Comparison of ENCODE assay signal across 16 cellular contexts in genomic region chr14:40599726-40600125, GRCh38.
DNase-seq lines count a peak whose midpoint lies in the region; ATAC-seq and TF ChIP-seq lines count a peak whose summit lies in the region.
"Had no signal": no experiment of that assay in that cellular context is flagged by ENCODE, and none has a peak within 500 bp of the region (broad histone marks: within the 10 kb centered on the region; RNA-seq: fewer than 3 reads in every experiment).

No MANE protein-coding gene starts in this region.

- POLR2A ChIA-PET in PC-3 (lab: Charles Lee; ENCODE audit: unreplicated experiment), result interaction anchor here (0.7 kb wide), 1 partner anchor 45 kb away, joined by 3 read pairs; no protein-coding TSS in a partner anchor

- DNase-seq in Daoy (ENCODE audit: low read depth) (peak; percentile 12), PC-3 (peak; percentile 34), epithelial cell of proximal tubule (ENCODE audit: low read depth) (peak; percentile 16), HT-29 (ENCODE audit: low spot score) (no peak), superior temporal gyrus (ENCODE audit: extremely low spot score) (no peak)
- DNase-seq: COR-L47, DMS153, KBM-7, NCI-H1092, NCI-H345, NCI-H526 treated with DMSO at 0.1 percent for 48 hours, SHP77 treated with DMSO at 0.1 percent for 48 hours had no signal

- no peaks in the 10 kb centered on the region for H3F3A ChIP-seq in PC-3 (ENCODE audit: low read length, unreplicated experiment)

- H4K20me1 ChIP-seq in PC-3 (ENCODE audit: low read length), result no peaks in the 10 kb centered on the region

- BruUV-seq in PC-3 (replicated peaks; lab: Mats Ljungman, UMichigan), result no TSS peak

- 0 out of 2 replicates have a peak, but pooled peaks cover 7% of the 10 kb centered on the region for H3K27me3 ChIP-seq in PC-3 (ENCODE audit: low read length)
- no peaks in the 10 kb centered on the region for H3K27me3 ChIP-seq in neuron (ENCODE audit: insufficient read depth, low read length)

- no peak overlapping the region for H3K4me2 ChIP-seq in PC-3 (ENCODE audit: low read length)
- H3K4me2 ChIP-seq: A549 had no signal

- H3K4me3 ChIP-seq in PC-3 (ENCODE audit: low read length) (no peak overlapping the region), epithelial cell of proximal tubule (ENCODE audit: low read depth, low read length) (no peak overlapping the region), neuron (ENCODE audit: low read length) (no peak overlapping the region)
- H3K4me3 ChIP-seq: A549 had no signal

- intact Hi-C loops in PC-3 (cut with micrococcal nuclease), result no loop called here

- H3K4me1 ChIP-seq in PC-3 (ENCODE audit: insufficient read depth, low read length), result no peaks in the 10 kb centered on the region
- peaks cover 4% of the 10 kb centered on the region for H3K4me1 ChIP-seq in neuron (ENCODE audit: insufficient read depth, low read length)
- H3K4me1 ChIP-seq: A549 had no signal

- H3K79me2 ChIP-seq in PC-3 (ENCODE audit: low read length), result no peaks in the 10 kb centered on the region

- H3K9me2 ChIP-seq in PC-3 (replicated peaks; ENCODE audit: low read length), result no peaks in the 10 kb centered on the region

- H3K36me3 ChIP-seq in PC-3 (ENCODE audit: low read depth, low read length) (no peaks in the 10 kb centered on the region), neuron (ENCODE audit: insufficient read depth, low read length) (no peaks in the 10 kb centered on the region)

- no peak overlapping the region for H3K9ac ChIP-seq in PC-3 (ENCODE audit: low read length)

- H2AFZ ChIP-seq in PC-3 (ENCODE audit: low read length) (no peak overlapping the region), neuron (ENCODE audit: low read depth, low read length) (peak overlapping the region; percentile 31)

- TF ChIP-seq CTCF in PC-3 (conservative IDR thresholded peaks at IDR 0.05; ENCODE audit: low read depth, low read length), result no peak
- no peak for TF ChIP-seq CTCF in epithelial cell of proximal tubule (conservative IDR thresholded peaks at IDR 0.05; ENCODE audit: low read depth, low read length)

- peak; percentile 90 for ATAC-seq in PC-3
- ATAC-seq in HG03280 (IDR thresholded peaks at IDR 0.05; ENCODE audit: unreplicated experiment), result no peak
- ATAC-seq in HG02970 (IDR thresholded peaks at IDR 0.05; ENCODE audit: low FRiP score, unreplicated experiment), result no peak
- ATAC-seq: A549 had no signal

- no peak overlapping the region for H3K27ac ChIP-seq in PC-3 (ENCODE audit: low read length)
- H3K27ac ChIP-seq: A549 had no signal

- CTCF ChIA-PET in PC-3 (lab: Charles Lee), result interaction anchor here (0.6 kb wide), 1 partner anchor 681 kb away, joined by 3 read pairs; no protein-coding TSS in a partner anchor

- H3K9me3 ChIP-seq in PC-3 (ENCODE audit: low read length) (no peaks in the 10 kb centered on the region), neuron (ENCODE audit: low read length) (no peaks in the 10 kb centered on the region)
- H3K9me3 ChIP-seq: A549 had no signal

Comparison
In these comparisons a context has a peak if more than half of its experiments do, and no peak if none do; other contexts are left out.
1. DNase-seq: peak in Daoy (single experiment), PC-3 (single experiment) and epithelial cell of proximal tubule (single experiment); none in HT-29 (single experiment) and superior temporal gyrus (single experiment).